ENCODE assay signal across 2 cellular contexts in the genomic region with DNA sequence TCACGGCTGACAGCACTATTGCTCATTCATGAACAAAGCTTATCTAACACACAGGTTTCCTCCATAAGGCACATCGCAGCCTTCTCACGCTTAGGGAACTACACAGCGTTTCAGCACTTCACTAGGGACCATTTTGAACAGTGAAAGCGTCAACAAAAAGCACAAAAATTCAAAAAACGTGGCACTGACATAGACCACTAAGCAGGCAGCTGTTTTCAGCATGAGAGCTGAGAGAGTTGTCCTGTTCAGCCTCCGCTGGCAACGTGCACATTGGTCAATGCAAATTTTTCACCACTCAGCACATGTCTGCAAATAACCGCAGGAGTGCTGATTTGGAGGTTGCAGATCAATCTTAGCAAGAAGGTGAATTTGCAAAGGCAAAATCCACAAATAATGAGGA.
TF ChIP-seq lines count a peak whose summit lies in the region.

No MANE protein-coding gene starts in this region.

TF ChIP-seq in WTC11, 78 proteins besides CTCF, POLR2A, EP300 and RAD21:
- no peak for TF ChIP-seq PRDM15 (CRISPR knock-in tag; IDR thresholded peaks at IDR 0.05)
- TF ChIP-seq TCF7 (CRISPR knock-in tag; IDR thresholded peaks at IDR 0.05; ENCODE audit: low read depth) = no peak
- TF ChIP-seq NR1H2 (CRISPR knock-in tag; IDR thresholded peaks at IDR 0.05) = no peak

TF ChIP-seq in H1, 55 proteins besides CTCF, POLR2A, EP300 and RAD21 (continued from another document):
- TF ChIP-seq, protein P1, sequence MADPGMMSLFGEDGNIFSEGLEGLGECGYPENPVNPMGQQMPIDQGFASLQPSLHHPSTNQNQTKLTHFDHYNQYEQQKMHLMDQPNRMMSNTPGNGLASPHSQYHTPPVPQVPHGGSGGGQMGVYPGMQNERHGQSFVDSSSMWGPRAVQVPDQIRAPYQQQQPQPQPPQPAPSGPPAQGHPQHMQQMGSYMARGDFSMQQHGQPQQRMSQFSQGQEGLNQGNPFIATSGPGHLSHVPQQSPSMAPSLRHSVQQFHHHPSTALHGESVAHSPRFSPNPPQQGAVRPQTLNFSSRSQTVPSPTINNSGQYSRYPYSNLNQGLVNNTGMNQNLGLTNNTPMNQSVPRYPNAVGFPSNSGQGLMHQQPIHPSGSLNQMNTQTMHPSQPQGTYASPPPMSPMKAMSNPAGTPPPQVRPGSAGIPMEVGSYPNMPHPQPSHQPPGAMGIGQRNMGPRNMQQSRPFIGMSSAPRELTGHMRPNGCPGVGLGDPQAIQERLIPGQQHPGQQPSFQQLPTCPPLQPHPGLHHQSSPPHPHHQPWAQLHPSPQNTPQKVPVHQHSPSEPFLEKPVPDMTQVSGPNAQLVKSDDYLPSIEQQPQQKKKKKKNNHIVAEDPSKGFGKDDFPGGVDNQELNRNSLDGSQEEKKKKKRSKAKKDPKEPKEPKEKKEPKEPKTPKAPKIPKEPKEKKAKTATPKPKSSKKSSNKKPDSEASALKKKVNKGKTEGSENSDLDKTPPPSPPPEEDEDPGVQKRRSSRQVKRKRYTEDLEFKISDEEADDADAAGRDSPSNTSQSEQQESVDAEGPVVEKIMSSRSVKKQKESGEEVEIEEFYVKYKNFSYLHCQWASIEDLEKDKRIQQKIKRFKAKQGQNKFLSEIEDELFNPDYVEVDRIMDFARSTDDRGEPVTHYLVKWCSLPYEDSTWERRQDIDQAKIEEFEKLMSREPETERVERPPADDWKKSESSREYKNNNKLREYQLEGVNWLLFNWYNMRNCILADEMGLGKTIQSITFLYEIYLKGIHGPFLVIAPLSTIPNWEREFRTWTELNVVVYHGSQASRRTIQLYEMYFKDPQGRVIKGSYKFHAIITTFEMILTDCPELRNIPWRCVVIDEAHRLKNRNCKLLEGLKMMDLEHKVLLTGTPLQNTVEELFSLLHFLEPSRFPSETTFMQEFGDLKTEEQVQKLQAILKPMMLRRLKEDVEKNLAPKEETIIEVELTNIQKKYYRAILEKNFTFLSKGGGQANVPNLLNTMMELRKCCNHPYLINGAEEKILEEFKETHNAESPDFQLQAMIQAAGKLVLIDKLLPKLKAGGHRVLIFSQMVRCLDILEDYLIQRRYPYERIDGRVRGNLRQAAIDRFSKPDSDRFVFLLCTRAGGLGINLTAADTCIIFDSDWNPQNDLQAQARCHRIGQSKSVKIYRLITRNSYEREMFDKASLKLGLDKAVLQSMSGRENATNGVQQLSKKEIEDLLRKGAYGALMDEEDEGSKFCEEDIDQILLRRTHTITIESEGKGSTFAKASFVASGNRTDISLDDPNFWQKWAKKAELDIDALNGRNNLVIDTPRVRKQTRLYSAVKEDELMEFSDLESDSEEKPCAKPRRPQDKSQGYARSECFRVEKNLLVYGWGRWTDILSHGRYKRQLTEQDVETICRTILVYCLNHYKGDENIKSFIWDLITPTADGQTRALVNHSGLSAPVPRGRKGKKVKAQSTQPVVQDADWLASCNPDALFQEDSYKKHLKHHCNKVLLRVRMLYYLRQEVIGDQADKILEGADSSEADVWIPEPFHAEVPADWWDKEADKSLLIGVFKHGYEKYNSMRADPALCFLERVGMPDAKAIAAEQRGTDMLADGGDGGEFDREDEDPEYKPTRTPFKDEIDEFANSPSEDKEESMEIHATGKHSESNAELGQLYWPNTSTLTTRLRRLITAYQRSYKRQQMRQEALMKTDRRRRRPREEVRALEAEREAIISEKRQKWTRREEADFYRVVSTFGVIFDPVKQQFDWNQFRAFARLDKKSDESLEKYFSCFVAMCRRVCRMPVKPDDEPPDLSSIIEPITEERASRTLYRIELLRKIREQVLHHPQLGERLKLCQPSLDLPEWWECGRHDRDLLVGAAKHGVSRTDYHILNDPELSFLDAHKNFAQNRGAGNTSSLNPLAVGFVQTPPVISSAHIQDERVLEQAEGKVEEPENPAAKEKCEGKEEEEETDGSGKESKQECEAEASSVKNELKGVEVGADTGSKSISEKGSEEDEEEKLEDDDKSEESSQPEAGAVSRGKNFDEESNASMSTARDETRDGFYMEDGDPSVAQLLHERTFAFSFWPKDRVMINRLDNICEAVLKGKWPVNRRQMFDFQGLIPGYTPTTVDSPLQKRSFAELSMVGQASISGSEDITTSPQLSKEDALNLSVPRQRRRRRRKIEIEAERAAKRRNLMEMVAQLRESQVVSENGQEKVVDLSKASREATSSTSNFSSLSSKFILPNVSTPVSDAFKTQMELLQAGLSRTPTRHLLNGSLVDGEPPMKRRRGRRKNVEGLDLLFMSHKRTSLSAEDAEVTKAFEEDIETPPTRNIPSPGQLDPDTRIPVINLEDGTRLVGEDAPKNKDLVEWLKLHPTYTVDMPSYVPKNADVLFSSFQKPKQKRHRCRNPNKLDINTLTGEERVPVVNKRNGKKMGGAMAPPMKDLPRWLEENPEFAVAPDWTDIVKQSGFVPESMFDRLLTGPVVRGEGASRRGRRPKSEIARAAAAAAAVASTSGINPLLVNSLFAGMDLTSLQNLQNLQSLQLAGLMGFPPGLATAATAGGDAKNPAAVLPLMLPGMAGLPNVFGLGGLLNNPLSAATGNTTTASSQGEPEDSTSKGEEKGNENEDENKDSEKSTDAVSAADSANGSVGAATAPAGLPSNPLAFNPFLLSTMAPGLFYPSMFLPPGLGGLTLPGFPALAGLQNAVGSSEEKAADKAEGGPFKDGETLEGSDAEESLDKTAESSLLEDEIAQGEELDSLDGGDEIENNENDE (IDR thresholded peaks at IDR 0.05; ENCODE audit: insufficient replicate concordance, low read length) = no peak
- TF ChIP-seq CBX5 (IDR thresholded peaks at IDR 0.05; ENCODE audit: low read depth, low read length) = no peak
- no peak for TF ChIP-seq TEAD4 (IDR thresholded peaks at IDR 0.05; ENCODE audit: low read depth, low read length)
- no peak for TF ChIP-seq SP1 (IDR thresholded peaks at IDR 0.05; ENCODE audit: low read depth, low read length)
- TF ChIP-seq POLR2AphosphoS5 (IDR thresholded peaks at IDR 0.05; ENCODE audit: low read depth, low read length) = no peak
- no peak for TF ChIP-seq SRF (IDR thresholded peaks at IDR 0.05; ENCODE audit: low read depth, low read length)
- no peak for TF ChIP-seq CREB1 (IDR thresholded peaks at IDR 0.05)
TF ChIP-seq in H1: peak in this region for 0.
